8 cellular contexts compared by ENCODE assay signal in genomic region chr21:16082038-16082816, GRCh38.
DNase-seq lines count a peak whose midpoint lies in the region; ATAC-seq, FAIRE-seq and TF ChIP-seq lines count a peak whose summit lies in the region.

No MANE protein-coding gene starts in this region.

- WGBS in prostate gland = 51% methylated on average over 6 of the region's 6 CpGs

- peak overlapping the region; percentile 90 for H2AFZ ChIP-seq in endothelial cell of umbilical vein (ENCODE audit: low read depth, low read length)

- TF ChIP-seq POLR2A in endothelial cell of umbilical vein (IDR thresholded peaks at IDR 0.05; ENCODE audit: low read depth, low read length) = no peak
- TF ChIP-seq POLR2A in prostate gland (IDR thresholded peaks at IDR 0.05) = no peak

- no peak overlapping the region for H3K27ac Mint-ChIP-seq in activated T-cell treated with anti-CD3 and anti-CD28 coated beads, Interleukin-2, amount 50 U/mL, for 72 hours

- H3K36me3 ChIP-seq in endothelial cell of umbilical vein (ENCODE audit: control insufficient read depth in 2 of 2, extremely low read depth in 1 of 2, insufficient read depth in 2 of 2, low read length in 2 of 2) (no peaks in the 10 kb centered on the region), prostate gland (no peaks in the 10 kb centered on the region)

- no peaks in the 10 kb centered on the region for H3K9me1 ChIP-seq in endothelial cell of umbilical vein (replicated peaks; ENCODE audit: control insufficient read depth, extremely low read depth, insufficient read depth, low read length)

- H3K27me3 Mint-ChIP-seq in activated T-cell treated with anti-CD3 and anti-CD28 coated beads, Interleukin-2, amount 50 U/mL, for 72 hours (ENCODE audit: low read depth) = no peaks in the 10 kb centered on the region

- H3K4me3 ChIP-seq in endothelial cell of umbilical vein (replicated peaks in 1 of 3; ENCODE audit: insufficient read depth in 1 of 3, low read depth in 1 of 3, low read length in 3 of 3) (no peak overlapping the region), prostate gland (no peak overlapping the region)

- TF ChIP-seq CTCF in endothelial cell of umbilical vein (IDR thresholded peaks at IDR 0.05; ENCODE audit: extremely low read depth in 1 of 2, insufficient read depth in 1 of 2, low read depth in 1 of 2, low read length in 2 of 2) (peak in 1 of 2 donors; percentile 4), prostate gland (IDR thresholded peaks at IDR 0.05) (peak in 3 of 4 experiments; percentile 41 to 70 (median 47))

- peak overlapping the region; percentile 65 for H3K4me2 ChIP-seq in endothelial cell of umbilical vein (ENCODE audit: insufficient read depth, low read length)

- no peaks in the 10 kb centered on the region for H3K9me3 Mint-ChIP-seq in activated T-cell treated with anti-CD3 and anti-CD28 coated beads, Interleukin-2, amount 50 U/mL, for 72 hours

- H3K27me3 ChIP-seq in endothelial cell of umbilical vein (ENCODE audit: control insufficient read depth in 2 of 2, insufficient read depth in 2 of 2, low read length in 2 of 2) = no peaks in the 10 kb centered on the region
- no peaks in the 10 kb centered on the region for H3K27me3 ChIP-seq in prostate gland (replicated peaks; ENCODE audit: insufficient read depth)

- no peak for ATAC-seq in activated T-cell treated with anti-CD3 and anti-CD28 coated beads, Interleukin-2, amount 50 U/mL, for 72 hours (replicated peaks in 1 of 2)
- ATAC-seq in GM18907 (IDR thresholded peaks at IDR 0.05; ENCODE audit: unreplicated experiment) (no peak), HG03025 (IDR thresholded peaks at IDR 0.05; ENCODE audit: low FRiP score, unreplicated experiment) (no peak)

- peak; percentile 59 for FAIRE-seq in endothelial cell of umbilical vein (lab: Jason Lieb, UNC)

- BruUV-seq in endothelial cell of umbilical vein (replicated peaks; lab: Mats Ljungman, UMichigan) = TSS peak; percentile 76

- CTCF ChIA-PET in endothelial cell of umbilical vein (lab: Charles Lee) = interaction anchor here (0.6 to 3.4 kb wide), 47 partner anchors 9 to 1472 kb away, joined by 3 to 98 read pairs (median 4); no protein-coding TSS in a partner anchor

- DNase-seq in DMS 273 (lab: John Stamatoyannopoulos, UW; ENCODE audit: unreplicated experiment) = peak; percentile 59
- no peak for DNase-seq in DMS 273 treated with DMSO at 0.1 percent for 48 hours (lab: John Stamatoyannopoulos, UW)
- peak; percentile 45 for DNase-seq in NCI-H345 (lab: John Stamatoyannopoulos, UW)
- DNase-seq in endothelial cell of umbilical vein (ENCODE audit: low read depth, low spot score) = peak; percentile 78
- DNase-seq in prostate gland (ENCODE audit: low spot score) = no peak
- no peak for DNase-seq in activated T-cell treated with anti-CD3 and anti-CD28 coated beads, Interleukin-2, amount 50 U/mL, for 72 hours

- no peaks in the 10 kb centered on the region for H4K20me1 ChIP-seq in endothelial cell of umbilical vein (replicated peaks; ENCODE audit: control insufficient read depth, extremely low read depth, insufficient read depth, low read length)

- peak overlapping the region; percentile 41 for H3K9ac ChIP-seq in endothelial cell of umbilical vein (replicated peaks; ENCODE audit: extremely low read depth, insufficient read depth, low read length)

- peaks cover 8% of the 10 kb centered on the region for H3K4me1 ChIP-seq in endothelial cell of umbilical vein (ENCODE audit: control insufficient read depth, extremely low read depth, insufficient read depth, low read length)
- H3K4me1 ChIP-seq in prostate gland (replicated peaks) = no peaks in the 10 kb centered on the region

- H3K79me2 ChIP-seq in endothelial cell of umbilical vein (ENCODE audit: control insufficient read depth, insufficient read depth, low read length) = no peaks in the 10 kb centered on the region

- H3K4me1 Mint-ChIP-seq in activated T-cell treated with anti-CD3 and anti-CD28 coated beads, Interleukin-2, amount 50 U/mL, for 72 hours (ENCODE audit: low read depth) = no peaks in the 10 kb centered on the region

- H3K36me3 Mint-ChIP-seq in activated T-cell treated with anti-CD3 and anti-CD28 coated beads, Interleukin-2, amount 50 U/mL, for 72 hours (ENCODE audit: insufficient read depth in 2 of 2) = no peaks in the 10 kb centered on the region

- H3K9me3 ChIP-seq in endothelial cell of umbilical vein (replicated peaks; ENCODE audit: control insufficient read depth, insufficient read depth, low read length) = no peaks in the 10 kb centered on the region
- H3K9me3 ChIP-seq in prostate gland = no peaks in the 10 kb centered on the region

- peak overlapping the region; percentile 48 for H3K27ac ChIP-seq in endothelial cell of umbilical vein (ENCODE audit: insufficient read depth, low read depth, low read length)
- peak overlapping the region; percentile 46 to 56 for H3K27ac ChIP-seq in prostate gland

- no peak overlapping the region for H3K4me3 Mint-ChIP-seq in activated T-cell treated with anti-CD3 and anti-CD28 coated beads, Interleukin-2, amount 50 U/mL, for 72 hours

- POLR2A ChIA-PET in endothelial cell of umbilical vein (lab: Charles Lee) = interaction anchor here (0.6 kb wide), 1 partner anchor 68 kb away, joined by 4 read pairs; no protein-coding TSS in a partner anchor

- dilution Hi-C loops in endothelial cell of umbilical vein (cut with MboI; ENCODE audit: extremely low pct_ligation_motif_present, low sequenced_read_pairs) = no loop called here

- intact Hi-C loops in endothelial cell of umbilical vein (cut with micrococcal nuclease) = loop anchor here (1.0 to 10.0 kb wide), 5 partner anchors 35 to 339 kb away; no protein-coding TSS in a partner anchor
- intact Hi-C loops in prostate gland (cut with DNase I) = loop anchor here (2.0 to 5.0 kb wide), 2 partner anchors 250 to 455 kb away; no protein-coding TSS in a partner anchor

TF ChIP-seq in endothelial cell of umbilical vein, 7 proteins besides CTCF, POLR2A, EP300 and RAD21:
- TF ChIP-seq FOS (IDR thresholded peaks at IDR 0.05; ENCODE audit: borderline replicate concordance, insufficient read depth, low read length) (no peak), JUN (IDR thresholded peaks at IDR 0.05; ENCODE audit: borderline replicate concordance, insufficient read depth, insufficient read length, low read depth) (peak; percentile 19)

Comparison
In these comparisons a context has a peak if more than half of its experiments do, and no peak if none do; other contexts are left out.
1. DNase-seq: peak in DMS 273 (single experiment), NCI-H345 (single experiment) and endothelial cell of umbilical vein (single experiment); none in DMS 273 treated with DMSO at 0.1 percent for 48 hours (single experiment), prostate gland (single experiment) and activated T-cell treated with anti-CD3 and anti-CD28 coated beads, Interleukin-2, amount 50 U/mL, for 72 hours (0 of 2).